In the genomic region with DNA sequence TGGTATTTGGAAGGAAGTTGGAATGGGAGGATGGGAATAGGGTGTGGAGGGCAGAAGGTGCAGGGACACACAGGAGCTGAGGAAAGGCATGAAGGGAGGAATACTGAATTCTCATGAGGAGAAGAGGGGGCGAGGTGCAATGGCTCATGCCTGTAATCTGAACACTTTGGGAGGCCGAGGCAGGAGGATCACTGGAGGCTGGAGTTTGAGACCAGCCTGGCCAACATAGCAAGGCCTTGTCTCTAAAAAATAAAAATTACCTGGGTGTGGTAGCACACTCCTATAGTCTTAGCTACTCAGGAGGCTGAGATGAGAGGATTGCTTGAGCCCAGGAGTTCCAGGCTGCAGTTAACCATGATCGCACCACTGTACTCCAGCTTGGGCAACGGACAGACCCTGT, we compare ENCODE assay signal across 1 cellular context.
TF ChIP-seq lines count a peak whose summit lies in the region.

No MANE protein-coding gene starts in this region.

TF ChIP-seq in K562, 482 proteins besides CTCF, POLR2A, EP300 and RAD21:
- TF ChIP-seq ZNF121 (CRISPR knock-in tag; conservative IDR thresholded peaks at IDR 0.05) (peak; percentile 99), HDAC8 (tag; IDR thresholded peaks at IDR 0.05) (0 out of 2 replicates have a peak, but pooled peaks have one; percentile 7), MIER1 (IDR thresholded peaks at IDR 0.05; ENCODE audit: low read depth) (peak; percentile 33; the same call in 1 of the 2 replicates), DLX4 (CRISPR knock-in tag; IDR thresholded peaks at IDR 0.05) (no peak), CC2D1A (IDR thresholded peaks at IDR 0.05) (0 out of 2 replicates have a peak, but pooled peaks have one; percentile 10), TBL1XR1 (IDR thresholded peaks at IDR 0.05; ENCODE audit: low read length in 2 of 2) (0 out of 4 replicates have a peak, but pooled peaks of 1 of the 2 experiments have one; percentile 3), ZNF551 (CRISPR knock-in tag; IDR thresholded peaks at IDR 0.05) (no peak), NFRKB (IDR thresholded peaks at IDR 0.05; ENCODE audit: low read depth) (0 out of 2 replicates have a peak, but pooled peaks have one; percentile 46), HDGF (IDR thresholded peaks at IDR 0.05) (0 out of 2 replicates have a peak, but pooled peaks have one; percentile 64), MLLT1 (IDR thresholded peaks at IDR 0.05) (0 out of 4 replicates have a peak, but pooled peaks of 1 of the 2 experiments have one; percentile 11), BRD9 (IDR thresholded peaks at IDR 0.05; ENCODE audit: low read depth, partially characterized antibody) (no peak), KDM1A (IDR thresholded peaks at IDR 0.05) (peak; percentile 67 to 86), ZFP30 (CRISPR knock-in tag; IDR thresholded peaks at IDR 0.05; ENCODE audit: borderline replicate concordance) (no peak), RBM25 (IDR thresholded peaks at IDR 0.05; ENCODE audit: low read depth, low read length, severe bottlenecking) (peak; percentile 23), SUPT5H (IDR thresholded peaks at IDR 0.05) (0 out of 2 replicates have a peak, but pooled peaks have one; percentile 25), ARNT (IDR thresholded peaks at IDR 0.05) (0 out of 4 replicates have a peak, but pooled peaks of 1 of the 2 experiments have one; percentile 24), SMARCA5 (IDR thresholded peaks at IDR 0.05) (peak; percentile 61; the same call in 1 of the 2 replicates), BCOR (IDR thresholded peaks at IDR 0.05) (peak; percentile 94), BDP1 (IDR thresholded peaks at IDR 0.05; ENCODE audit: insufficient read depth, insufficient read length) (no peak)
- TF ChIP-seq, protein P1, sequence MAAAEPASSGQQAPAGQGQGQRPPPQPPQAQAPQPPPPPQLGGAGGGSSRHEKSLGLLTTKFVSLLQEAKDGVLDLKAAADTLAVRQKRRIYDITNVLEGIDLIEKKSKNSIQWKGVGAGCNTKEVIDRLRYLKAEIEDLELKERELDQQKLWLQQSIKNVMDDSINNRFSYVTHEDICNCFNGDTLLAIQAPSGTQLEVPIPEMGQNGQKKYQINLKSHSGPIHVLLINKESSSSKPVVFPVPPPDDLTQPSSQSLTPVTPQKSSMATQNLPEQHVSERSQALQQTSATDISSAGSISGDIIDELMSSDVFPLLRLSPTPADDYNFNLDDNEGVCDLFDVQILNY (CRISPR knock-in tag; IDR thresholded peaks at IDR 0.05): no peak
